Comparison of ENCODE assay signal across 8 cellular contexts in genomic region chr11:76680517-76681425, GRCh38. TPM values are rescaled to one million over a fixed set of nuclear protein-coding genes. Genes with fewer than 3 reads are reported as not detected.
DNase-seq lines count a peak whose midpoint lies in the region; ATAC-seq lines count a peak whose summit lies in the region.

No MANE protein-coding gene starts in this region.

- H3K4me1 Mint-ChIP-seq in central memory CD8-positive, alpha-beta T cell: no peaks in the 10 kb centered on the region

- H3K9me3 ChIP-seq in HAP-1: no peaks in the 10 kb centered on the region

- intact Hi-C loops in left colon (cut with DNase I, micrococcal nuclease): loop anchor here (5.0 to 10.0 kb wide), 2 partner anchors 86 to 128 kb away; no protein-coding TSS in a partner anchor

- H3K9me3 Mint-ChIP-seq in central memory CD8-positive, alpha-beta T cell: no peaks in the 10 kb centered on the region

- no peak overlapping the region for H3K4me3 Mint-ChIP-seq in central memory CD8-positive, alpha-beta T cell

- no peak overlapping the region for H3K4me3 ChIP-seq in HAP-1

- ATAC-seq in central memory CD8-positive, alpha-beta T cell (replicated peaks; ENCODE audit: extremely low read depth, poor library complexity, severe bottlenecking): peak; percentile 70
- ATAC-seq in left colon: peak; percentile 87
- ATAC-seq in HG03469 (IDR thresholded peaks at IDR 0.05; ENCODE audit: unreplicated experiment): no peak

- DNase-seq in CD1c-positive myeloid dendritic cell (ENCODE audit: extremely low spot score) (peak; percentile 75), HAP-1 (ENCODE audit: low spot score in 2 of 2) (peak; percentile 63 to 92), NCI-H226 (peak; percentile 42), left colon (peak; percentile 62 to 73)
- DNase-seq in activated CD4-positive, CD25-positive, alpha-beta regulatory T cell (lab: John Stamatoyannopoulos, UW): peak; percentile 45 to 62 (median 54)
- peak; percentile 32 to 41 for DNase-seq in central memory CD8-positive, alpha-beta T cell (ENCODE audit: low spot score in 2 of 2)
- peak; percentile 65 to 69 for DNase-seq in stimulated activated CD4-positive, alpha-beta T cell treated with anti-CD3 and anti-CD28 coated beads, Interleukin-2, amount 100 ng/mL, for 48 hours

- peaks cover 9% of the 10 kb centered on the region for H3K27me3 Mint-ChIP-seq in central memory CD8-positive, alpha-beta T cell

- no peak overlapping the region for H3K27ac Mint-ChIP-seq in central memory CD8-positive, alpha-beta T cell (ENCODE audit: low read depth)

- no peaks in the 10 kb centered on the region for H3K36me3 ChIP-seq in HAP-1 (replicated peaks)

- in situ Hi-C loops in HAP-1 (cut with MboI; ENCODE audit: low sequenced_read_pairs): loop anchor here (5.0 to 25.0 kb wide), 2 partner anchors 478 to 793 kb away; no protein-coding TSS in a partner anchor

- no peaks in the 10 kb centered on the region; the same call in 1 of the 2 replicates for H3K27me3 ChIP-seq in HAP-1 (ENCODE audit: low read depth)

- H3K4me1 ChIP-seq in HAP-1: no peaks in the 10 kb centered on the region

- H3K36me3 Mint-ChIP-seq in central memory CD8-positive, alpha-beta T cell (ENCODE audit: insufficient read depth): peaks cover 1% of the 10 kb centered on the region

RNA-seq across cellular contexts. Expression of gene LRRC32, which starts 10.2 kb away (rescaled TPM):
- total RNA-seq in left colon: 10 to 100 TPM; 12.5 to 15.6 TPM
